8 cellular contexts compared by ENCODE assay signal in genomic region chr20:54208492-54209044, GRCh38. TPM values are rescaled to one million over a fixed set of nuclear protein-coding genes. Genes with fewer than 3 reads are reported as not detected.
DNase-seq lines count a peak whose midpoint lies in the region; ATAC-seq and TF ChIP-seq lines count a peak whose summit lies in the region.

No MANE protein-coding gene starts in this region.

- peaks cover 2% of the 10 kb centered on the region for H3F3A ChIP-seq in SK-N-SH (replicated peaks; ENCODE audit: insufficient read depth)

- H3K27me3 Mint-ChIP-seq in endodermal cell (ENCODE audit: insufficient read depth) (no peaks in the 10 kb centered on the region), naive B cell (no peaks in the 10 kb centered on the region)

- H3K9me3 Mint-ChIP-seq in endodermal cell, result no peaks in the 10 kb centered on the region
- H3K9me3 Mint-ChIP-seq in naive B cell, result no peaks in the 10 kb centered on the region

- no peak for TF ChIP-seq CTCF in GM13977 (IDR thresholded peaks at IDR 0.05; ENCODE audit: extremely low read depth, insufficient read depth, missing control alignments)
- no peak for TF ChIP-seq CTCF in SK-N-SH (IDR thresholded peaks at IDR 0.05)
- TF ChIP-seq CTCF in endodermal cell (conservative IDR thresholded peaks at IDR 0.05), result no peak

- CTCF ChIA-PET in SK-N-SH (lab: Yijun Ruan, JAX), result interaction anchor here (0.6 to 19.4 kb wide), 27 partner anchors 8 to 630 kb away, joined by 3 to 499 read pairs (median 3); no protein-coding TSS in a partner anchor

- H3K4me3 ChIP-seq in SK-N-SH (ENCODE audit: low read depth in 2 of 2, low read length in 1 of 2) (peak overlapping the region; percentile 88 to 97), endodermal cell (ENCODE audit: low read length) (peak overlapping the region; percentile 95)

- H3K9me3 ChIP-seq in SK-N-SH (no peaks in the 10 kb centered on the region), endodermal cell (ENCODE audit: control insufficient read depth, low read length) (no peaks in the 10 kb centered on the region)

- H3K27ac Mint-ChIP-seq in endodermal cell (peak overlapping the region; percentile 82), naive B cell (peak overlapping the region; percentile 14 to 99 (median 53))

- no peaks in the 10 kb centered on the region for H3K9me2 ChIP-seq in SK-N-SH

- 6% methylated on average over 9 of the region's 15 CpGs for WGBS in SK-N-SH (ENCODE audit: low lambda C conversion rate)
- 2 to 3% methylated on average over 7 to 15 of the region's 15 CpGs for WGBS in endodermal cell (ENCODE audit: insufficient coverage in 1 of 2, insufficient read length in 1 of 2), 2 experiments

- H3K4me3 Mint-ChIP-seq in endodermal cell (peak overlapping the region; percentile 78), naive B cell (peak overlapping the region; percentile 73 to 98 (median 90))

- no peak for TF ChIP-seq RAD21 in SK-N-SH (IDR thresholded peaks at IDR 0.05; ENCODE audit: low read length)

- peaks cover 0 to 9% of the 10 kb centered on the region in 2 experiments for H3K36me3 ChIP-seq in SK-N-SH (replicated peaks in 1 of 2; ENCODE audit: control insufficient read depth in 1 of 2, insufficient read depth in 2 of 2, low read length in 1 of 2)
- peaks cover 20% of the 10 kb centered on the region for H3K36me3 ChIP-seq in endodermal cell (ENCODE audit: control insufficient read depth, insufficient read depth, low read length)

- H3K27ac ChIP-seq in SK-N-SH (ENCODE audit: low read depth in 2 of 2, low read length in 1 of 2) (peak overlapping the region; percentile 88 to 98; a peak in 3 of 4 replicates), endodermal cell (ENCODE audit: low read depth, low read length) (peak overlapping the region; percentile 100)

- H3K27me3 ChIP-seq in SK-N-SH (ENCODE audit: insufficient read depth), result no peaks in the 10 kb centered on the region
- no peaks in the 10 kb centered on the region for H3K27me3 ChIP-seq in endodermal cell (ENCODE audit: control insufficient read depth, insufficient read depth, low read length, poor library complexity, severe bottlenecking)

- H4K20me1 ChIP-seq in SK-N-SH (ENCODE audit: insufficient read depth), result no peaks in the 10 kb centered on the region; the same call in none of the 2 replicates

- H3K9ac ChIP-seq in SK-N-SH (peak overlapping the region; percentile 97), endodermal cell (ENCODE audit: extremely low read depth, low read length, poor library complexity, severe bottlenecking) (peak overlapping the region; percentile 100)

- POLR2A ChIA-PET in SK-N-SH (lab: Yijun Ruan, JAX), result interaction anchor here (0.6 to 1.0 kb wide), 2 partner anchors 9 to 15 kb away, joined by 3 read pairs; no protein-coding TSS in a partner anchor

- TF ChIP-seq EP300 in SK-N-SH (IDR thresholded peaks at IDR 0.05; ENCODE audit: borderline replicate concordance in 1 of 2, low read depth in 1 of 2, low read length in 1 of 2), result no peak

- DNase-seq in AG08395 (ENCODE audit: low spot score) (peak; percentile 36), GM13977 (ENCODE audit: low spot score) (peak; percentile 26), SK-N-SH (peak; percentile 50), endodermal cell (no peak), naive B cell (no peak), NCI-H2196 (lab: John Stamatoyannopoulos, UW; ENCODE audit: unreplicated experiment) (no peak), DMS79 treated with DMSO at 0.1 percent for 48 hours (lab: John Stamatoyannopoulos, UW) (no peak)

- H3K4me1 Mint-ChIP-seq in endodermal cell, result peaks cover 16% of the 10 kb centered on the region
- peaks cover 16 to 28% (median 27%) of the 10 kb centered on the region in 3 donors for H3K4me1 Mint-ChIP-seq in naive B cell

- H3K36me3 Mint-ChIP-seq in endodermal cell (ENCODE audit: low read depth) (peaks cover 23% of the 10 kb centered on the region), naive B cell (no peaks in the 10 kb centered on the region)

- peak overlapping the region; percentile 88 for H3K4me2 ChIP-seq in SK-N-SH

- peaks cover 55% of the 10 kb centered on the region for H3K79me2 ChIP-seq in SK-N-SH (ENCODE audit: insufficient read depth)

- in situ Hi-C loops in GM13977 (cut with MboI; ENCODE audit: low pct_unique_long_range_greater_than_20kb, low sequenced_read_pairs, unreplicated experiment), result loop anchor here (10.0 kb wide), 1 partner anchor 104 kb away; no protein-coding TSS in a partner anchor

- H2AFZ ChIP-seq in SK-N-SH (ENCODE audit: low read depth), result peak overlapping the region; percentile 86

- ATAC-seq in HG03095 (IDR thresholded peaks at IDR 0.05; ENCODE audit: unreplicated experiment) (peak; percentile 3), naive B cell (ENCODE audit: low read depth in 2 of 2) (no peak)

- H3K4me1 ChIP-seq in SK-N-SH (ENCODE audit: control insufficient read depth in 1 of 2, insufficient read depth in 2 of 2, low read depth in 1 of 2, low read length in 1 of 2), result peaks cover 5 to 9% of the 10 kb centered on the region in 2 experiments; a peak in 2 of 4 replicates
- H3K4me1 ChIP-seq in endodermal cell (ENCODE audit: control insufficient read depth, insufficient read depth, low read length), result peaks cover 10% of the 10 kb centered on the region

TF ChIP-seq in SK-N-SH, 30 proteins besides CTCF, POLR2A, EP300 and RAD21 (continues in another document):
- TF ChIP-seq RFX5 (IDR thresholded peaks at IDR 0.05; ENCODE audit: low read length) (no peak), ELF1 (IDR thresholded peaks at IDR 0.05) (no peak), MAX (IDR thresholded peaks at IDR 0.05; ENCODE audit: low read depth) (no peak), USF1 (IDR thresholded peaks at IDR 0.05; ENCODE audit: borderline replicate concordance, low read depth) (no peak), FOSL2 (IDR thresholded peaks at IDR 0.05; ENCODE audit: borderline replicate concordance, low read depth) (no peak), FOXJ3 (CRISPR knock-in tag; IDR thresholded peaks at IDR 0.05) (no peak), FOXM1 (IDR thresholded peaks at IDR 0.05; ENCODE audit: low read depth) (no peak), ZBTB33 (IDR thresholded peaks at IDR 0.05; ENCODE audit: borderline replicate concordance, low read depth) (no peak), TCF12 (IDR thresholded peaks at IDR 0.05) (no peak), IRF3 (IDR thresholded peaks at IDR 0.05; ENCODE audit: low read depth, low read length) (no peak), RXRA (IDR thresholded peaks at IDR 0.05; ENCODE audit: borderline replicate concordance, low read depth) (no peak), TAF1 (IDR thresholded peaks at IDR 0.05; ENCODE audit: borderline replicate concordance, low read depth, low read length) (no peak)

RNA-seq across cellular contexts. Expression of gene PFDN4, which starts 0.7 kb away (rescaled TPM):
- polyA plus RNA-seq in SK-N-SH (2012; rRNA removed) (44.0 and 51.4 TPM in 2 replicates), naive B cell (ENCODE audit: low read depth in 6 of 6) (10 to 100 TPM; 39.2 to 66.3 (median 61.9) TPM)
- 76.2 and 158 TPM in 2 replicates for polyA plus RNA-seq in SK-N-SH (2012; cell fraction: cytosol; rRNA removed)
- 6.7 and 19.2 TPM in 2 replicates for polyA plus RNA-seq in SK-N-SH (2012; cell fraction: nucleus; rRNA removed)
- 10 to 100 TPM; 72.7 to 89.8 TPM for total RNA-seq in endodermal cell
- polyA plus RNA-seq in endodermal cell (2013, experiment 1 of 2), result 99.5 TPM
- polyA plus RNA-seq in endodermal cell (2013, experiment 2 of 2), result 128 TPM

RNA-seq across cellular contexts. Expression of gene CYP24A1, which starts 34.8 kb away (rescaled TPM):
- polyA plus RNA-seq in SK-N-SH (2012; rRNA removed) (8.8 and 9.1 TPM in 2 replicates), naive B cell (ENCODE audit: low read depth in 6 of 6) (not detected)
- polyA plus RNA-seq in SK-N-SH (2012; cell fraction: cytosol; rRNA removed), result 6.8 and 6.9 TPM in 2 replicates
- 9.5 and 17.7 TPM in 2 replicates for polyA plus RNA-seq in SK-N-SH (2012; cell fraction: nucleus; rRNA removed)
- under 1 TPM in 1 of 2 donors, not detected in 1; 0.13 TPM for total RNA-seq in endodermal cell
- 0.14 TPM for polyA plus RNA-seq in endodermal cell (2013, experiment 1 of 2)
- 0.29 TPM for polyA plus RNA-seq in endodermal cell (2013, experiment 2 of 2)

Comparison
In these comparisons a context has a peak if more than half of its experiments do, and no peak if none do; other contexts are left out.
1. DNase-seq: peak in AG08395 (single experiment), GM13977 (single experiment) and SK-N-SH (single experiment); none in endodermal cell (single experiment), naive B cell (single experiment), NCI-H2196 (single experiment) and DMS79 treated with DMSO at 0.1 percent for 48 hours (single experiment).